7 cellular contexts compared by ENCODE assay signal in the genomic region with DNA sequence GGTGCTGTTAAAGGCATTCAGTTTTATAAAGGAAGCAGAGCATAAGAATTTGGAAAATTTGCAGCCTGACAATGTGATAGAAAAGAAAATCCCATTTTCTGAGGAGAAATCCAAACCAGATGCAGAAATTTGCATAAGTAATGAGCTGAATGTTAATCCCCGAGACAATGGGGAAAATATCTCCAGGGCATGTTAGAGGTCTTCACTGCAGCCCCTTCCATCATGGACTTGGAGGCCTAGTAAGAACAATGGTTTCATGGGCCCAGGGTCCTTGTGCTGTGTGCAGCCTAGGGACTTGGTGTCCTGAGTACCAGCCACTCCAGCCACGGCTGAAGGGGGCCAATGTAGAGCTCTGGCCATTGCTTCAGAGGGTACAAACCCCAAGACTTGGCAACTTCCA.
"Had no signal": no experiment of that assay in that cellular context is flagged by ENCODE, and none has a peak within 500 bp of the region (broad histone marks: within the 10 kb centered on the region; RNA-seq: fewer than 3 reads in every experiment).

No MANE protein-coding gene starts in this region.

- H3K27ac ChIP-seq: GM23248 had no signal

- H2AFZ ChIP-seq: GM23248 had no signal

- ATAC-seq: K562 had no signal

- DNase-seq: GM23248, GOT3, H7, HCEC 1CT, IMR-90, KG1 had no signal

- H3K4me3 ChIP-seq: GM23248, K562 had no signal
